In the genomic region with DNA sequence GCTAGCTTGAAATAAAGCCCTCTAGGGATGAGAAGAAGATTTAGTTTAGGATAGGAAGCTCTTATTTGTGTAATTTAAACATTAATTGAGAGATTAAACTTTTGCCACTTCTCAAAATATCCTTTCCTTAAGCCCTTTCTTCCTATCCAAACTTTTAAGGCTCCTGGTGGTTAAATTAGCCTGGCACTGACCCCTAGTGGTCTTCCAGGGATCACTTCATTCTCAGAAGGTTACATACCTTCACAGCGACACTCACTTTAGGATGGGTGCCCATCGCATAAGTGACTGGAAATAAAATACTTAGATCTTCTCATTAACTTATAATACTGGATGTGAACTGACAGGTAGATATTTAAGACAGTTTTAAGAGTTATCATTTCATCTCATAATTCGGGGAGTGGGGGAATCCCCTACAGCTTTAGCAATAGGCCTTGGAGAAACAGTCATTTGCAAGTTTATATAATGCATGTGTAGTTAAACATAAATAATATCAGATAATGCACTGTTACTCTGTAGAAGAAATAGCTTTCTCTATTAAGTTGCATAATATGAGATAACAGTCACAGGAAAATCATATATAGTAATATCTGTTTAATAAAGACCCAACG, we compare ENCODE assay signal across 8 cellular contexts. TPM values are rescaled to one million over a fixed set of nuclear protein-coding genes. Genes with fewer than 3 reads are reported as not detected.
DNase-seq lines count a peak whose midpoint lies in the region; ATAC-seq and TF ChIP-seq lines count a peak whose summit lies in the region.

No MANE protein-coding gene starts in this region.

- WGBS in ovary, 3 donors, result 40 to 50% (median 50%) methylated on average over 4 of the region's 4 CpGs

- peak; percentile 82 for ATAC-seq in GM21717 (IDR thresholded peaks at IDR 0.05; ENCODE audit: unreplicated experiment)
- peak; percentile 64 for ATAC-seq in esophagus mucosa
- ATAC-seq in GM18858 (IDR thresholded peaks at IDR 0.05; ENCODE audit: unreplicated experiment), result no peak

- intact Hi-C loops in ovary (cut with DNase I), result loop anchor here in 1 of 4 donors (10.0 kb wide), 1 partner anchor 740 kb away; no protein-coding TSS in a partner anchor

- no peaks in the 10 kb centered on the region for H3K27me3 ChIP-seq in ovary

- no peak for TF ChIP-seq POLR2A in ovary (IDR thresholded peaks at IDR 0.05)

- no peak overlapping the region for H3K4me3 ChIP-seq in ovary

- TF ChIP-seq EP300 in Ishikawa (IDR thresholded peaks at IDR 0.05; ENCODE audit: borderline replicate concordance), result no peak
- no peak for TF ChIP-seq EP300 in ovary (IDR thresholded peaks at IDR 0.05)

- peak; percentile 87 for TF ChIP-seq RAD21 in Ishikawa (IDR thresholded peaks at IDR 0.05; ENCODE audit: low read depth)

- TF ChIP-seq CTCF in RWPE1 (conservative IDR thresholded peaks at IDR 0.05; ENCODE audit: low read depth) (peak; percentile 77), ovary (IDR thresholded peaks at IDR 0.05) (peak; percentile 47 to 64 (median 48))

- H3K4me1 ChIP-seq in ovary (ENCODE audit: insufficient read depth), result peaks cover 3% of the 10 kb centered on the region

- DNase-seq in SIG-M5 treated with dmso at 0.1 percent for 504 hours (lab: John Stamatoyannopoulos, UW; ENCODE audit: unreplicated experiment) (peak; percentile 82), SIG-M5 (lab: John Stamatoyannopoulos, UW) (no peak), RWPE1 (ENCODE audit: low spot score) (peak; percentile 82), ovary (peak in 3 of 5 donors; percentile 33 to 59 (median 45))

- CTCF ChIA-PET in RWPE1 (lab: Yijun Ruan, JAX), result interaction anchor here (0.5 to 1.6 kb wide), 26 partner anchors 9 to 585 kb away, joined by 3 to 9 read pairs (median 4); no protein-coding TSS in a partner anchor

- no peak overlapping the region for H3K27ac ChIP-seq in RWPE1
- H3K27ac ChIP-seq in ovary, result no peak overlapping the region

- POLR2A ChIA-PET in RWPE1 (lab: Yijun Ruan, JAX; ENCODE audit: low non-redundant PET), result no interaction called here

- no peaks in the 10 kb centered on the region for H3K9me3 ChIP-seq in ovary

- no peaks in the 10 kb centered on the region for H3K36me3 ChIP-seq in ovary

TF ChIP-seq in Ishikawa, 13 proteins besides CTCF, POLR2A, EP300 and RAD21:
- no peak for TF ChIP-seq TEAD4 (IDR thresholded peaks at IDR 0.05)
- TF ChIP-seq FOXM1 (IDR thresholded peaks at IDR 0.05; ENCODE audit: borderline replicate concordance, low read depth), result no peak
- TF ChIP-seq REST (IDR thresholded peaks at IDR 0.05; ENCODE audit: low read depth), result no peak
- TF ChIP-seq NFIC (IDR thresholded peaks at IDR 0.05), result no peak
- no peak for TF ChIP-seq YY1 (IDR thresholded peaks at IDR 0.05; ENCODE audit: low read depth)
- no peak for TF ChIP-seq CREB1 (IDR thresholded peaks at IDR 0.05; ENCODE audit: low read depth)
- TF ChIP-seq TAF1 (IDR thresholded peaks at IDR 0.05; ENCODE audit: low read depth), result no peak
- TF ChIP-seq TCF12 (IDR thresholded peaks at IDR 0.05; ENCODE audit: low read depth), result no peak
- no peak for TF ChIP-seq CEBPB (IDR thresholded peaks at IDR 0.05)
- no peak for TF ChIP-seq ZBTB7A (IDR thresholded peaks at IDR 0.05; ENCODE audit: low read depth)

RNA-seq across cellular contexts. Expression of gene LHX9, which starts 7.4 kb away (rescaled TPM):
- total RNA-seq in esophagus mucosa (not detected), ovary (10 to 100 TPM in 5 of 7 donors, 1 to 10 TPM in 2; 6.2 to 15.9 (median 10.9) TPM)
- polyA plus RNA-seq in ovary, result 10 to 100 TPM in 1 of 2 donors, 1 to 10 TPM in 1; 9.1 to 13.2 TPM

RNA-seq across cellular contexts. Expression of gene C1orf53, which starts 22.2 kb away (rescaled TPM):
- total RNA-seq in esophagus mucosa (2.6 TPM), ovary (1 to 10 TPM; 1.9 to 5.4 (median 4.6) TPM)
- polyA plus RNA-seq in ovary, result 1 to 10 TPM; 6.7 to 7.5 TPM
